ENCODE assay signal across 8 cellular contexts in genomic region chr5:139903450-139903804, GRCh38.
DNase-seq lines count a peak whose midpoint lies in the region; ATAC-seq and TF ChIP-seq lines count a peak whose summit lies in the region.

No MANE protein-coding gene starts in this region.

- H3K4me1 ChIP-seq in HUES6 (ENCODE audit: control insufficient read depth, insufficient read depth, low read length): peaks cover 14% of the 10 kb centered on the region
- H3K4me1 ChIP-seq in iPS DF 6.9 (ENCODE audit: control insufficient read depth, insufficient read depth, low read length): peaks cover 5% of the 10 kb centered on the region

- H3K9ac ChIP-seq in HUES6 (ENCODE audit: low read length): peak overlapping the region; percentile 25

- no peaks in the 10 kb centered on the region for H3K9me3 ChIP-seq in HUES6 (ENCODE audit: control insufficient read depth, insufficient read depth, low read depth, low read length)
- no peaks in the 10 kb centered on the region for H3K9me3 ChIP-seq in iPS DF 6.9 (ENCODE audit: control insufficient read depth, insufficient read depth, low read length)

- H3K27me3 ChIP-seq in HUES6 (ENCODE audit: control insufficient read depth, insufficient read depth, low read length) (peaks cover 99% of the 10 kb centered on the region), iPS DF 6.9 (ENCODE audit: control insufficient read depth, insufficient read depth, low read length) (peaks cover 49% of the 10 kb centered on the region)

- no peaks in the 10 kb centered on the region for H3K36me3 Mint-ChIP-seq in progenitor cell of endocrine pancreas (ENCODE audit: insufficient read depth)

- no peaks in the 10 kb centered on the region for H3K36me3 ChIP-seq in HUES6 (ENCODE audit: control insufficient read depth, insufficient read depth, low read length)
- H3K36me3 ChIP-seq in iPS DF 6.9 (ENCODE audit: control insufficient read depth, insufficient read depth, low read length): no peaks in the 10 kb centered on the region

- ATAC-seq in HG02571 (IDR thresholded peaks at IDR 0.05; ENCODE audit: unreplicated experiment) (no peak), HG02885 (IDR thresholded peaks at IDR 0.05; ENCODE audit: poor library complexity, unreplicated experiment) (no peak)

- H3K4me1 Mint-ChIP-seq in progenitor cell of endocrine pancreas (ENCODE audit: low read depth): peaks cover 3% of the 10 kb centered on the region

- H3K27me3 Mint-ChIP-seq in progenitor cell of endocrine pancreas: peaks cover 54% of the 10 kb centered on the region

- H3K27ac ChIP-seq in HUES6 (ENCODE audit: low read depth, low read length) (no peak overlapping the region), iPS DF 6.9 (ENCODE audit: low read length) (no peak overlapping the region)

- peak overlapping the region; percentile 73 for H3K4me3 ChIP-seq in HUES6 (ENCODE audit: low read depth, low read length)
- H3K4me3 ChIP-seq in iPS DF 6.9 (ENCODE audit: low read length): peak overlapping the region; percentile 56; the same call in 1 of the 2 replicates

- no CpG with 5 or more reads among the region's 15 CpGs for WGBS in iPS DF 6.9 (ENCODE audit: insufficient coverage, insufficient read length)

- H3K9me3 Mint-ChIP-seq in progenitor cell of endocrine pancreas (ENCODE audit: low read depth): no peaks in the 10 kb centered on the region

- peak overlapping the region; percentile 63 for H3K4me3 Mint-ChIP-seq in progenitor cell of endocrine pancreas (ENCODE audit: low read depth)

- no peak overlapping the region for H3K27ac Mint-ChIP-seq in progenitor cell of endocrine pancreas

- peak; percentile 28 for DNase-seq in AG20443 (ENCODE audit: low spot score)
- DNase-seq in iPS DF 6.9 (ENCODE audit: low read depth, low spot score): no peak
- DNase-seq in progenitor cell of endocrine pancreas (ENCODE audit: low spot score, unreplicated experiment): no peak
- no peak for DNase-seq in stimulated activated naive CD4-positive, alpha-beta T cell (lab: John Stamatoyannopoulos, UW)
- DNase-seq in putamen (ENCODE audit: low spot score): no peak

- TF ChIP-seq CTCF in progenitor cell of endocrine pancreas (IDR thresholded peaks at IDR 0.05; ENCODE audit: unreplicated experiment): no peak
